ENCODE assay signal across 10 cellular contexts in genomic region chr5:32272746-32273145, GRCh38.
"Had no signal": no experiment of that assay in that cellular context is flagged by ENCODE, and none has a peak within 500 bp of the region (broad histone marks: within the 10 kb centered on the region; RNA-seq: fewer than 3 reads in every experiment).

No MANE protein-coding gene starts in this region.

- ATAC-seq: activated naive CD8-positive, alpha-beta T cell treated with anti-CD3 and anti-CD28 coated beads, Interleukin-2, amount 50 U/mL, for 24 hours; stimulated activated memory B cell treated with anti-CD40 and anti-IgM and Interleukin-4, amounts not matched to agents 10 μg/mL and 1 μg/mL and 100 μg/mL, for 72 hours had no signal

- H3K4me3 Mint-ChIP-seq: activated CD4-positive, alpha-beta memory T cell treated with anti-CD3 and anti-CD28 coated beads for 36 hours; activated naive CD8-positive, alpha-beta T cell treated with anti-CD3 and anti-CD28 coated beads, Interleukin-2, amount 50 U/mL, for 24 hours; stimulated activated memory B cell treated with anti-CD40 and anti-IgM and Interleukin-4, amounts not matched to agents 10 μg/mL and 1 μg/mL and 100 μg/mL, for 72 hours; T-helper 2 cell treated with Interferon-gamma antibody and Interleukin-4, amounts not matched to agents 5 μg/mL and 100 μg/mL, for 36 hours had no signal

- DNase-seq: activated CD4-positive, alpha-beta memory T cell treated with anti-CD3 and anti-CD28 coated beads for 36 hours; activated CD4-positive, CD25-positive, alpha-beta regulatory T cell treated with anti-CD3 and anti-CD28 coated beads, Interleukin-2, amount 50 U/mL, for 72 hours; activated naive CD4-positive, alpha-beta T cell treated with Interleukin-2 at 50 U/mL for 16 hours; activated naive CD8-positive, alpha-beta T cell treated with anti-CD3 and anti-CD28 coated beads, Interleukin-2, amount 50 U/mL, for 24 hours; effector CD4-positive, alpha-beta T cell; kidney; small intestine; trophoblast cell had no signal

- H3K27me3 Mint-ChIP-seq: activated CD4-positive, alpha-beta memory T cell treated with anti-CD3 and anti-CD28 coated beads for 36 hours; activated naive CD8-positive, alpha-beta T cell treated with anti-CD3 and anti-CD28 coated beads, Interleukin-2, amount 50 U/mL, for 24 hours; stimulated activated memory B cell treated with anti-CD40 and anti-IgM and Interleukin-4, amounts not matched to agents 10 μg/mL and 1 μg/mL and 100 μg/mL, for 72 hours had no signal

- H3K27ac Mint-ChIP-seq: activated CD4-positive, alpha-beta memory T cell treated with anti-CD3 and anti-CD28 coated beads for 36 hours; activated naive CD8-positive, alpha-beta T cell treated with anti-CD3 and anti-CD28 coated beads, Interleukin-2, amount 50 U/mL, for 24 hours; stimulated activated memory B cell treated with anti-CD40 and anti-IgM and Interleukin-4, amounts not matched to agents 10 μg/mL and 1 μg/mL and 100 μg/mL, for 72 hours; T-helper 2 cell treated with Interferon-gamma antibody and Interleukin-4, amounts not matched to agents 5 μg/mL and 100 μg/mL, for 36 hours had no signal

- H3K9me3 Mint-ChIP-seq: activated CD4-positive, alpha-beta memory T cell treated with anti-CD3 and anti-CD28 coated beads for 36 hours; activated naive CD8-positive, alpha-beta T cell treated with anti-CD3 and anti-CD28 coated beads, Interleukin-2, amount 50 U/mL, for 24 hours; stimulated activated memory B cell treated with anti-CD40 and anti-IgM and Interleukin-4, amounts not matched to agents 10 μg/mL and 1 μg/mL and 100 μg/mL, for 72 hours; T-helper 2 cell treated with Interferon-gamma antibody and Interleukin-4, amounts not matched to agents 5 μg/mL and 100 μg/mL, for 36 hours had no signal
